ENCODE assay signal across 8 cellular contexts in genomic region chr12:108616941-108617858, GRCh38.
DNase-seq lines count a peak whose midpoint lies in the region; ATAC-seq lines count a peak whose summit lies in the region.

No MANE protein-coding gene starts in this region.

- DNase-seq in AML-193 (lab: John Stamatoyannopoulos, UW) (peak; percentile 23 to 36), germinal center (ENCODE audit: low spot score) (peak; percentile 48), NCI-H146 (lab: John Stamatoyannopoulos, UW) (no peak), NCI-H2196 (lab: John Stamatoyannopoulos, UW; ENCODE audit: unreplicated experiment) (no peak)
- DNase-seq in activated CD4-positive, alpha-beta T cell treated with anti-CD3 and anti-CD28 coated beads, Interleukin-2, amount 50 U/mL, for 48 hours, result peak; percentile 82 to 88
- peak; percentile 68 for DNase-seq in stimulated activated CD8-positive, alpha-beta memory T cell treated with anti-CD3 and anti-CD28 coated beads, Interleukin-4, amount 100 ng/mL, for 24 hours (ENCODE audit: low read depth)

- peak; percentile 81 for ATAC-seq in GM19452 (IDR thresholded peaks at IDR 0.05; ENCODE audit: unreplicated experiment)
- ATAC-seq in HG03558 (IDR thresholded peaks at IDR 0.05; ENCODE audit: extremely low read depth, unreplicated experiment), result peak; percentile 60

Comparison
In these comparisons a context has a peak if more than half of its experiments do, and no peak if none do; other contexts are left out.
1. DNase-seq: peak in AML-193 (2 of 2), activated CD4-positive, alpha-beta T cell treated with anti-CD3 and anti-CD28 coated beads, Interleukin-2, amount 50 U/mL, for 48 hours (2 of 2), germinal center (single experiment) and stimulated activated CD8-positive, alpha-beta memory T cell treated with anti-CD3 and anti-CD28 coated beads, Interleukin-4, amount 100 ng/mL, for 24 hours (single experiment); none in NCI-H146 (single experiment) and NCI-H2196 (single experiment).